Comparison of ENCODE assay signal across 1 cellular context in the genomic region with DNA sequence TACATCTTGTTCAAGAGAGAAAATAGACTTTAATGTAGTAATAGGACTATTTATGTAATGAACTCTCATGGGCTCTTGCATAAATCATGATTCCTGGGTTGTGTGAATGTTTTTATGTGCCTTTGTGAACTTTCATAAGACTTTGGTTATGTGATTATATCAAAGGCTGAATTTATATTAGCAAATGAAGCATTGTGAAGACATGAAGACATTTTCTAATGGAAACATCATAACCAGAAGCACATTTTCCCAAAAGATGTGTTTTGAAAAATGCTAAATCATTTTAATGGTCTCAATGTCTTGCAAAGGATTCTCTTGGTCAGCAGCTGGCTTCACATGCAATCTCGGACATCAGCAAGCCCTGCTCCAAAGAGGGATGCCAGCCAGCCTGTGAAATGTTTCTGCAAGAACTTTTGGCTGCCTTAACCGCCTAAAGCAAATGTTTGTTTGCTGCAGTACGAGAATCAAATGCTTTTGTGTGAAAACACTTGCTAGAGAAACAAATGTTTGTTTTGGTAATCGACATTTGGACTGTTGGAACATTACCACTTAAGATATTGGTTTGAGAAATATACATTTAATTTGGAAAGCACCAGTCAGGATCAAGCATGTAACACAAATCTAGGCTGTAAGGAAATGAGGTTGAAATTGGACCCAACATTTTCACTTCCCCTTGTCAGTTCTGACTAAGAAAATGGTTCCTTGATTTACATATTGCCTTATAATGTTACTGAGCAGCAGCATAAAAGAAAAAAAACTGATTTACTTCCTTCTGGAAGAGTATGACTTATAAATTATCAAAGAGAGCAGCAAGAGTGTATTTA.
TF ChIP-seq lines count a peak whose summit lies in the region.

No MANE protein-coding gene starts in this region.

TF ChIP-seq in GM12878, 131 proteins besides CTCF, POLR2A, EP300 and RAD21 (continued from another document and continues in another):
- TF ChIP-seq SIX5 (IDR thresholded peaks at IDR 0.05; ENCODE audit: low read depth, low read length, severe bottlenecking) = no peak
- TF ChIP-seq BCLAF1 (IDR thresholded peaks at IDR 0.05) = no peak
- no peak for TF ChIP-seq CHD4 (IDR thresholded peaks at IDR 0.05)
- TF ChIP-seq KAT2A (conservative IDR thresholded peaks at IDR 0.05; ENCODE audit: control insufficient read depth, low read depth, low read length) = no peak
- TF ChIP-seq TCF7 (IDR thresholded peaks at IDR 0.05; ENCODE audit: borderline replicate concordance) = no peak
- TF ChIP-seq, protein P1, sequence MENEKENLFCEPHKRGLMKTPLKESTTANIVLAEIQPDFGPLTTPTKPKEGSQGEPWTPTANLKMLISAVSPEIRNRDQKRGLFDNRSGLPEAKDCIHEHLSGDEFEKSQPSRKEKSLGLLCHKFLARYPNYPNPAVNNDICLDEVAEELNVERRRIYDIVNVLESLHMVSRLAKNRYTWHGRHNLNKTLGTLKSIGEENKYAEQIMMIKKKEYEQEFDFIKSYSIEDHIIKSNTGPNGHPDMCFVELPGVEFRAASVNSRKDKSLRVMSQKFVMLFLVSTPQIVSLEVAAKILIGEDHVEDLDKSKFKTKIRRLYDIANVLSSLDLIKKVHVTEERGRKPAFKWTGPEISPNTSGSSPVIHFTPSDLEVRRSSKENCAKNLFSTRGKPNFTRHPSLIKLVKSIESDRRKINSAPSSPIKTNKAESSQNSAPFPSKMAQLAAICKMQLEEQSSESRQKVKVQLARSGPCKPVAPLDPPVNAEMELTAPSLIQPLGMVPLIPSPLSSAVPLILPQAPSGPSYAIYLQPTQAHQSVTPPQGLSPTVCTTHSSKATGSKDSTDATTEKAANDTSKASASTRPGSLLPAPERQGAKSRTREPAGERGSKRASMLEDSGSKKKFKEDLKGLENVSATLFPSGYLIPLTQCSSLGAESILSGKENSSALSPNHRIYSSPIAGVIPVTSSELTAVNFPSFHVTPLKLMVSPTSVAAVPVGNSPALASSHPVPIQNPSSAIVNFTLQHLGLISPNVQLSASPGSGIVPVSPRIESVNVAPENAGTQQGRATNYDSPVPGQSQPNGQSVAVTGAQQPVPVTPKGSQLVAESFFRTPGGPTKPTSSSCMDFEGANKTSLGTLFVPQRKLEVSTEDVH (IDR thresholded peaks at IDR 0.05; ENCODE audit: low read depth, partially characterized antibody) = no peak
- TF ChIP-seq IKZF2 (IDR thresholded peaks at IDR 0.05) = peak in 1 of 2 experiments; percentile 52; a peak in 1 of 4 replicates
- no peak for TF ChIP-seq PML (IDR thresholded peaks at IDR 0.05; ENCODE audit: low read length)
- no peak for TF ChIP-seq SREBF1 (IDR thresholded peaks at IDR 0.05; ENCODE audit: low read length)
- TF ChIP-seq, protein P2, sequence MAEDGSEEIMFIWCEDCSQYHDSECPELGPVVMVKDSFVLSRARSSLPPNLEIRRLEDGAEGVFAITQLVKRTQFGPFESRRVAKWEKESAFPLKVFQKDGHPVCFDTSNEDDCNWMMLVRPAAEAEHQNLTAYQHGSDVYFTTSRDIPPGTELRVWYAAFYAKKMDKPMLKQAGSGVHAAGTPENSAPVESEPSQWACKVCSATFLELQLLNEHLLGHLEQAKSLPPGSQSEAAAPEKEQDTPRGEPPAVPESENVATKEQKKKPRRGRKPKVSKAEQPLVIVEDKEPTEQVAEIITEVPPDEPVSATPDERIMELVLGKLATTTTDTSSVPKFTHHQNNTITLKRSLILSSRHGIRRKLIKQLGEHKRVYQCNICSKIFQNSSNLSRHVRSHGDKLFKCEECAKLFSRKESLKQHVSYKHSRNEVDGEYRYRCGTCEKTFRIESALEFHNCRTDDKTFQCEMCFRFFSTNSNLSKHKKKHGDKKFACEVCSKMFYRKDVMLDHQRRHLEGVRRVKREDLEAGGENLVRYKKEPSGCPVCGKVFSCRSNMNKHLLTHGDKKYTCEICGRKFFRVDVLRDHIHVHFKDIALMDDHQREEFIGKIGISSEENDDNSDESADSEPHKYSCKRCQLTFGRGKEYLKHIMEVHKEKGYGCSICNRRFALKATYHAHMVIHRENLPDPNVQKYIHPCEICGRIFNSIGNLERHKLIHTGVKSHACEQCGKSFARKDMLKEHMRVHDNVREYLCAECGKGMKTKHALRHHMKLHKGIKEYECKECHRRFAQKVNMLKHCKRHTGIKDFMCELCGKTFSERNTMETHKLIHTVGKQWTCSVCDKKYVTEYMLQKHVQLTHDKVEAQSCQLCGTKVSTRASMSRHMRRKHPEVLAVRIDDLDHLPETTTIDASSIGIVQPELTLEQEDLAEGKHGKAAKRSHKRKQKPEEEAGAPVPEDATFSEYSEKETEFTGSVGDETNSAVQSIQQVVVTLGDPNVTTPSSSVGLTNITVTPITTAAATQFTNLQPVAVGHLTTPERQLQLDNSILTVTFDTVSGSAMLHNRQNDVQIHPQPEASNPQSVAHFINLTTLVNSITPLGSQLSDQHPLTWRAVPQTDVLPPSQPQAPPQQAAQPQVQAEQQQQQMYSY (CRISPR knock-in tag; IDR thresholded peaks at IDR 0.05) = no peak
- TF ChIP-seq FOXK2 (IDR thresholded peaks at IDR 0.05) = no peak
- no peak for TF ChIP-seq FOXM1 (IDR thresholded peaks at IDR 0.05; ENCODE audit: low read depth, low read length)
- TF ChIP-seq PAX5 (IDR thresholded peaks at IDR 0.05; ENCODE audit: borderline replicate concordance, low read depth, low read length) = no peak
- TF ChIP-seq POU2F2 (IDR thresholded peaks at IDR 0.05; ENCODE audit: borderline replicate concordance, low read depth, low read length) = peak; percentile 59; the same call in 1 of the 3 replicates
- TF ChIP-seq IKZF1 (conservative IDR thresholded peaks at IDR 0.05) = 0 out of 2 replicates have a peak, but pooled peaks have one; percentile 27
- no peak for TF ChIP-seq ZNF24 (IDR thresholded peaks at IDR 0.05)
- no peak for TF ChIP-seq CHD2 (IDR thresholded peaks at IDR 0.05; ENCODE audit: borderline replicate concordance, low read depth, low read length)
- TF ChIP-seq SKIL (IDR thresholded peaks at IDR 0.05; ENCODE audit: low read depth, poor library complexity, severe bottlenecking) = peak; percentile 35
- no peak for TF ChIP-seq ESRRA (IDR thresholded peaks at IDR 0.05; ENCODE audit: low read length)
- no peak for TF ChIP-seq BRCA1 (IDR thresholded peaks at IDR 0.05; ENCODE audit: low read depth, low read length)
- peak; percentile 51 for TF ChIP-seq NFIC (IDR thresholded peaks at IDR 0.05; ENCODE audit: low read depth, low read length)
- TF ChIP-seq IRF5 (IDR thresholded peaks at IDR 0.05; ENCODE audit: borderline replicate concordance) = no peak
- TF ChIP-seq TBL1XR1 (IDR thresholded peaks at IDR 0.05; ENCODE audit: low read depth, low read length) = no peak
- TF ChIP-seq MYC (IDR thresholded peaks at IDR 0.05; ENCODE audit: insufficient read depth, insufficient read length, insufficient replicate concordance, low read length, severe bottlenecking) = no peak
- TF ChIP-seq, protein P3, sequence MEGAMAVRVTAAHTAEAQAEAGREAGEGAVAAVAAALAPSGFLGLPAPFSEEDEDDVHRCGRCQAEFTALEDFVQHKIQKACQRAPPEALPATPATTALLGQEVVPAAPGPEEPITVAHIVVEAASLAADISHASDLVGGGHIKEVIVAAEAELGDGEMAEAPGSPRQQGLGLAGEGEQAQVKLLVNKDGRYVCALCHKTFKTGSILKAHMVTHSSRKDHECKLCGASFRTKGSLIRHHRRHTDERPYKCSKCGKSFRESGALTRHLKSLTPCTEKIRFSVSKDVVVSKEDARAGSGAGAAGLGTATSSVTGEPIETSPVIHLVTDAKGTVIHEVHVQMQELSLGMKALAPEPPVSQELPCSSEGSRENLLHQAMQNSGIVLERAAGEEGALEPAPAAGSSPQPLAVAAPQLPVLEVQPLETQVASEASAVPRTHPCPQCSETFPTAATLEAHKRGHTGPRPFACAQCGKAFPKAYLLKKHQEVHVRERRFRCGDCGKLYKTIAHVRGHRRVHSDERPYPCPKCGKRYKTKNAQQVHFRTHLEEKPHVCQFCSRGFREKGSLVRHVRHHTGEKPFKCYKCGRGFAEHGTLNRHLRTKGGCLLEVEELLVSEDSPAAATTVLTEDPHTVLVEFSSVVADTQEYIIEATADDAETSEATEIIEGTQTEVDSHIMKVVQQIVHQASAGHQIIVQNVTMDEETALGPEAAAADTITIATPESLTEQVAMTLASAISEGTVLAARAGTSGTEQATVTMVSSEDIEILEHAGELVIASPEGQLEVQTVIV (IDR thresholded peaks at IDR 0.05; ENCODE audit: borderline replicate concordance, partially characterized antibody) = no peak
- no peak for TF ChIP-seq NRF1 (conservative IDR thresholded peaks at IDR 0.05; ENCODE audit: low read depth, low read length)
- peak; percentile 43; the same call in 1 of the 2 replicates for TF ChIP-seq RUNX3 (IDR thresholded peaks at IDR 0.05; ENCODE audit: low read length)
- TF ChIP-seq, protein P4, sequence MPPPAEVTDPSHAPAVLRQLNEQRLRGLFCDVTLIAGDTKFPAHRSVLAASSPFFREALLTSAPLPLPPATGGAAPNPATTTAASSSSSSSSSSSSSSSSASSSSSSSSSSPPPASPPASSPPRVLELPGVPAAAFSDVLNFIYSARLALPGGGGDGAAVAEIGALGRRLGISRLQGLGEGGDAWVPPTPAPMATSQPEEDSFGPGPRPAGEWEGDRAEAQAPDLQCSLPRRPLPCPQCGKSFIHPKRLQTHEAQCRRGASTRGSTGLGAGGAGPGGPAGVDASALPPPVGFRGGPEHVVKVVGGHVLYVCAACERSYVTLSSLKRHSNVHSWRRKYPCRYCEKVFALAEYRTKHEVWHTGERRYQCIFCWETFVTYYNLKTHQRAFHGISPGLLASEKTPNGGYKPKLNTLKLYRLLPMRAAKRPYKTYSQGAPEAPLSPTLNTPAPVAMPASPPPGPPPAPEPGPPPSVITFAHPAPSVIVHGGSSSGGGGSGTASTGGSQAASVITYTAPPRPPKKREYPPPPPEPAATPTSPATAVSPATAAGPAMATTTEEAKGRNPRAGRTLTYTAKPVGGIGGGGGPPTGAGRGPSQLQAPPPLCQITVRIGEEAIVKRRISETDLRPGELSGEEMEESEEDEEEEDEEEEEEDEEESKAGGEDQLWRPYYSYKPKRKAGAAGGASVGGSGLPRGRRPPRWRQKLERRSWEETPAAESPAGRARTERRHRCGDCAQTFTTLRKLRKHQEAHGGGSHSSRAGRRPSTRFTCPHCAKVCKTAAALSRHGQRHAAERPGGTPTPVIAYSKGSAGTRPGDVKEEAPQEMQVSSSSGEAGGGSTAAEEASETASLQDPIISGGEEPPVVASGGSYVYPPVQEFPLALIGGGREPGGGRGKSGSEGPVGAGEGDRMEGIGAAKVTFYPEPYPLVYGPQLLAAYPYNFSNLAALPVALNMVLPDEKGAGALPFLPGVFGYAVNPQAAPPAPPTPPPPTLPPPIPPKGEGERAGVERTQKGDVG (CRISPR knock-in tag; IDR thresholded peaks at IDR 0.05) = no peak
- TF ChIP-seq DPF2 (IDR thresholded peaks at IDR 0.05) = peak; percentile 63; the same call in 1 of the 2 replicates
- no peak for TF ChIP-seq ZNF622 (IDR thresholded peaks at IDR 0.05)
- no peak for TF ChIP-seq ATF7 (IDR thresholded peaks at IDR 0.05; ENCODE audit: low read depth)
- no peak for TF ChIP-seq LARP7 (IDR thresholded peaks at IDR 0.05)
- no peak for TF ChIP-seq CBX3 (IDR thresholded peaks at IDR 0.05; ENCODE audit: borderline replicate concordance, low read depth)
- no peak for TF ChIP-seq PAX8 (IDR thresholded peaks at IDR 0.05)
- TF ChIP-seq MTA2 (IDR thresholded peaks at IDR 0.05; ENCODE audit: low read depth) = peak; percentile 54
- TF ChIP-seq JUND (IDR thresholded peaks at IDR 0.05; ENCODE audit: low read depth, low read length) = no peak; the same call in 1 of the 2 replicates
- 0 out of 2 replicates have a peak, but pooled peaks have one; percentile 24 for TF ChIP-seq JUNB (IDR thresholded peaks at IDR 0.05)
- peak; percentile 52; the same call in 1 of the 2 replicates for TF ChIP-seq IRF4 (IDR thresholded peaks at IDR 0.05; ENCODE audit: low read depth, low read length)
